In genomic region chr17:4304417-4305027, GRCh38 we compare ENCODE assay signal across 8 cellular contexts. TPM values are rescaled to one million over a fixed set of nuclear protein-coding genes. Genes with fewer than 3 reads are reported as not detected.
DNase-seq lines count a peak whose midpoint lies in the region; ATAC-seq and TF ChIP-seq lines count a peak whose summit lies in the region.

No MANE protein-coding gene starts in this region.

- WGBS in mammary epithelial cell (ENCODE audit: low coverage, missing lambda C conversion rate), result 29% methylated on average over 5 of the region's 6 CpGs

- H4K20me1 ChIP-seq in MM.1S (ENCODE audit: insufficient read depth, low read length), result peaks cover 32% of the 10 kb centered on the region
- no peaks in the 10 kb centered on the region for H4K20me1 ChIP-seq in mammary epithelial cell (ENCODE audit: insufficient read depth, low read length)

- dilution Hi-C loops in mammary epithelial cell (cut with HindIII; ENCODE audit: low sequenced_read_pairs), result no loop called here

- no peaks in the 10 kb centered on the region for H3K9me2 ChIP-seq in MM.1S (replicated peaks; ENCODE audit: insufficient read depth, low read length)

- peaks cover 94% of the 10 kb centered on the region for H3K79me2 ChIP-seq in MM.1S (ENCODE audit: low read length)
- peaks cover 94% of the 10 kb centered on the region for H3K79me2 ChIP-seq in mammary epithelial cell (ENCODE audit: insufficient read depth, low read length)

- H3F3A ChIP-seq in MM.1S (ENCODE audit: insufficient read depth, low read length), result 0 out of 2 replicates have a peak, but pooled peaks cover 2% of the 10 kb centered on the region

- H3K4me2 ChIP-seq in MM.1S (ENCODE audit: low read depth, low read length) (no peak overlapping the region), mammary epithelial cell (ENCODE audit: insufficient read depth, low read depth, low read length) (no peak overlapping the region)

- TF ChIP-seq CTCF in MM.1S (IDR thresholded peaks at IDR 0.05; ENCODE audit: low read length) (peak; percentile 68), mammary epithelial cell (conservative IDR thresholded peaks at IDR 0.05 in 1 of 2, IDR thresholded peaks at IDR 0.05 in 1 of 2; ENCODE audit: extremely low read depth in 1 of 2, insufficient read depth in 1 of 2, low read depth in 1 of 2, low read length in 2 of 2) (peak; percentile 69 to 73)

- TSS peak; percentile 1 for BruUV-seq in mammary epithelial cell (replicated peaks; lab: Mats Ljungman, UMichigan)

- ATAC-seq in HG03520 (IDR thresholded peaks at IDR 0.05; ENCODE audit: unreplicated experiment) (no peak), HG02623 (IDR thresholded peaks at IDR 0.05; ENCODE audit: unreplicated experiment) (no peak)

- no peak overlapping the region for H2AFZ ChIP-seq in MM.1S (ENCODE audit: low read length)
- no peak overlapping the region for H2AFZ ChIP-seq in mammary epithelial cell (ENCODE audit: low read depth, low read length)

- in situ Hi-C loops in mammary epithelial cell (cut with MboI; ENCODE audit: low sequenced_read_pairs in 2 of 2), result no loop called here

- H3K9ac ChIP-seq in MM.1S (ENCODE audit: low read length) (no peak overlapping the region), mammary epithelial cell (ENCODE audit: insufficient read depth, low read length) (no peak overlapping the region)

- H3K36me3 ChIP-seq in MM.1S (replicated peaks; ENCODE audit: insufficient read depth, low read length), result peaks cover 9% of the 10 kb centered on the region; the same call in 1 of the 2 replicates
- H3K36me3 ChIP-seq in mammary epithelial cell (ENCODE audit: insufficient read depth, low read length), result peaks cover 11% of the 10 kb centered on the region

- H3K27me3 ChIP-seq in MM.1S (replicated peaks; ENCODE audit: insufficient read depth, low read length) (no peaks in the 10 kb centered on the region), mammary epithelial cell (ENCODE audit: insufficient read depth, low read length) (no peaks in the 10 kb centered on the region)

- H3K27ac ChIP-seq in MM.1S (ENCODE audit: low read length) (no peak overlapping the region), mammary epithelial cell (ENCODE audit: insufficient read depth, low read depth, low read length) (no peak overlapping the region)

- H3K4me3 ChIP-seq in MM.1S (ENCODE audit: low read length) (no peak overlapping the region), mammary epithelial cell (replicated peaks in 1 of 3; ENCODE audit: insufficient read depth in 1 of 3, low read depth in 2 of 3, low read length in 3 of 3) (no peak overlapping the region)

- CTCF ChIA-PET in mammary epithelial cell (lab: Charles Lee; ENCODE audit: low non-redundant PET), result interaction anchor here (0.5 to 0.7 kb wide), 3 partner anchors 91 to 370 kb away, joined by 3 to 4 read pairs (median 3); no protein-coding TSS in a partner anchor

- peak; percentile 72 for DNase-seq in ELR (ENCODE audit: low read depth)
- peak; percentile 51 for DNase-seq in MM.1S
- peak; percentile 44 for DNase-seq in T-helper 9 cell
- peak; percentile 35 for DNase-seq in mammary epithelial cell
- DNase-seq in kidney tubule cell (ENCODE audit: low spot score), result peak; percentile 52
- DNase-seq in stimulated activated CD4-positive, alpha-beta T cell treated with anti-CD3 and anti-CD28 coated beads, TNF-alpha, amount 100 ng/mL, for 4 hours (ENCODE audit: low read depth in 3 of 3), result peak in 2 of 3 experiments; percentile 15 to 25

- H3K9me3 ChIP-seq in MM.1S (replicated peaks; ENCODE audit: insufficient read depth, low read length) (no peaks in the 10 kb centered on the region), mammary epithelial cell (replicated peaks; ENCODE audit: insufficient read depth, low read length) (no peaks in the 10 kb centered on the region)

- intact Hi-C loops in mammary epithelial cell (cut with micrococcal nuclease), result loop anchor here (1.0 to 2.0 kb wide), 4 partner anchors 62 to 108 kb away; partner anchors contain the start of gene UBE2G1

- H3K4me1 ChIP-seq in MM.1S (ENCODE audit: low read length) (no peaks in the 10 kb centered on the region), mammary epithelial cell (ENCODE audit: insufficient read depth, low read length) (no peaks in the 10 kb centered on the region)

RNA-seq across cellular contexts. Expression of gene ANKFY1, which starts 40.7 kb away (rescaled TPM):
- total RNA-seq in mammary epithelial cell, result 10 to 100 TPM; 45.4 to 46.2 TPM
- polyA plus RNA-seq in mammary epithelial cell, result 21.9 TPM
- polyA minus RNA-seq in mammary epithelial cell, result 77.8 TPM

Comparison
In these comparisons a context has a peak if more than half of its experiments do, and no peak if none do; other contexts are left out.
1. DNase-seq: peak in every context shown above with its lines; median percentile 72 in ELR; 52 in kidney tubule cell; 51 in MM.1S; 44 in T-helper 9 cell; 35 in mammary epithelial cell; 20 in stimulated activated CD4-positive, alpha-beta T cell treated with anti-CD3 and anti-CD28 coated beads, TNF-alpha, amount 100 ng/mL, for 4 hours.